Comparison of ENCODE assay signal across 8 cellular contexts in the genomic region with DNA sequence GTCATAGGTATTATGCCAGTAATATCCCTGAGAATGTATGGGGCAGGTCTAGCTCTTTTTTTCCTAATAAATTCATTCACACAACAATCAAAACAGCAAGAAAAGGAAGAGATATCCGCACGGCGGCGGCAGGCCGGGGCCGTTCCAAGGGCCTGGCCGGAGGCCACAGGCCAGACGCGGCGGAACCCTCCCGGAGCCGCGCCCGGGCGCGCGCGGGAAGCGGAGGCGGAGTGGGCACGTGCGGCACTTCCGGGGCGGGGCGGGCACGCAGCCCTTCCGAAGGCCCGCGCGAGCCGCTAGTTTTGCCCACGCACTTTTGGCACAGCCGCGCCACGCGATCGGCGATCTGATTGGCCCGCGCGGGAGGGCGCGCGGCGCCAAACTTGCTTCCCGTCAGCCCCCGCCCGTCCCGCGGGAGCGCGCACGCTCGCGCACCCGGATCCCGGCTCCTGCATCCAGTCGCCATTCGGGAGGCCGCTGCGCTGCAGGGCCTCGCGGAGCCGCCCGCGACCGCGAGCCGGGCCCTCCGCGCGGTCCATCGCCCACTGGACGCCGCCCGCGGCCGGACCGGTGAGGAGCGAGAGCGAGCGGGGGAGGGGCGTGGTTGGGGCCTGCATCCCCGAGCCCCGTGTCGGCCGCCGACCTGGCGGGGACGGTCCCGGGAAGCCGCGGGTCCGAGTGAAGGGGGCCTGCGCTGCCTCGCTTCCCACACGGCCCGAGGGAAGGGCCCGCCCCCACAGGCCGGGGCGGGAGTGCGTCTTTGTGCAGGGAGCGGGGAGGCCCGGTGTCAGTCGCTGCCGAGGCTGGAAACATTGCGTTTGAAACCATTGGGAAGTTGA. TPM values are rescaled to one million over a fixed set of nuclear protein-coding genes. Genes with fewer than 3 reads are reported as not detected.
A peak's percentile ranks its signal among the peaks of the same experiment; 100 is the strongest.
DNase-seq lines count a peak whose midpoint lies in the region; ATAC-seq and TF ChIP-seq lines count a peak whose summit lies in the region.

A gene with protein sequence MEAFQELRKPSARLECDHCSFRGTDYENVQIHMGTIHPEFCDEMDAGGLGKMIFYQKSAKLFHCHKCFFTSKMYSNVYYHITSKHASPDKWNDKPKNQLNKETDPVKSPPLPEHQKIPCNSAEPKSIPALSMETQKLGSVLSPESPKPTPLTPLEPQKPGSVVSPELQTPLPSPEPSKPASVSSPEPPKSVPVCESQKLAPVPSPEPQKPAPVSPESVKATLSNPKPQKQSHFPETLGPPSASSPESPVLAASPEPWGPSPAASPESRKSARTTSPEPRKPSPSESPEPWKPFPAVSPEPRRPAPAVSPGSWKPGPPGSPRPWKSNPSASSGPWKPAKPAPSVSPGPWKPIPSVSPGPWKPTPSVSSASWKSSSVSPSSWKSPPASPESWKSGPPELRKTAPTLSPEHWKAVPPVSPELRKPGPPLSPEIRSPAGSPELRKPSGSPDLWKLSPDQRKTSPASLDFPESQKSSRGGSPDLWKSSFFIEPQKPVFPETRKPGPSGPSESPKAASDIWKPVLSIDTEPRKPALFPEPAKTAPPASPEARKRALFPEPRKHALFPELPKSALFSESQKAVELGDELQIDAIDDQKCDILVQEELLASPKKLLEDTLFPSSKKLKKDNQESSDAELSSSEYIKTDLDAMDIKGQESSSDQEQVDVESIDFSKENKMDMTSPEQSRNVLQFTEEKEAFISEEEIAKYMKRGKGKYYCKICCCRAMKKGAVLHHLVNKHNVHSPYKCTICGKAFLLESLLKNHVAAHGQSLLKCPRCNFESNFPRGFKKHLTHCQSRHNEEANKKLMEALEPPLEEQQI (plus strand): TSS at position 430 of the 839 bp plus-strand sequence. CDS start 9,340 bp downstream, outside the sequence.

- H4K20me1 ChIP-seq in hepatocyte (ENCODE audit: insufficient read depth, poor library complexity, severe bottlenecking), result peaks cover 37% of the 10 kb centered on the region

- H3K27me3 ChIP-seq in hepatocyte (no peaks in the 10 kb centered on the region), aorta (ENCODE audit: control insufficient read depth in 1 of 2, insufficient read depth in 2 of 2, low read length in 1 of 2) (no peaks in the 10 kb centered on the region)

- H3K36me3 ChIP-seq in hepatocyte (replicated peaks; ENCODE audit: insufficient read depth, low read depth), result no peaks in the 10 kb centered on the region
- H3K36me3 ChIP-seq in aorta (ENCODE audit: control insufficient read depth in 1 of 2, insufficient read depth in 2 of 2, low read length in 1 of 2), result no peaks in the 10 kb centered on the region

- peak within 1 kb of the TSS; percentile 84 for H3K4me2 ChIP-seq in hepatocyte

- H3K79me2 ChIP-seq in hepatocyte, result peaks cover 46% of the 10 kb centered on the region

- no peaks in the 10 kb centered on the region for H3K9me2 ChIP-seq in hepatocyte (replicated peaks; ENCODE audit: insufficient read depth)

- TF ChIP-seq CTCF in hepatocyte (IDR thresholded peaks at IDR 0.05; ENCODE audit: poor library complexity), result no peak

- DNase-seq in NCI-H2029 treated with DMSO at 0.1 percent for 48 hours (lab: John Stamatoyannopoulos, UW) (peak; percentile 25), T1000 (lab: John Stamatoyannopoulos, UW) (peak; percentile 96), astrocyte of the hippocampus (ENCODE audit: low read depth, low spot score) (peak; percentile 99), hepatocyte (ENCODE audit: low spot score) (peak; percentile 98), renal cortical epithelial cell (ENCODE audit: low read depth) (peak; percentile 84), aorta (peak; percentile 98 to 99)

- H2AFZ ChIP-seq in hepatocyte, result peak within 1 kb of the TSS; percentile 89

- H3K4me3 ChIP-seq in hepatocyte (peak within 1 kb of the TSS; percentile 78), aorta (ENCODE audit: low read length in 2 of 2) (peak within 1 kb of the TSS; percentile 84 to 89)

- peak; percentile 84 for ATAC-seq in GM18517 (IDR thresholded peaks at IDR 0.05; ENCODE audit: unreplicated experiment)
- ATAC-seq in HG03025 (IDR thresholded peaks at IDR 0.05; ENCODE audit: low FRiP score, unreplicated experiment), result peak; percentile 82
- ATAC-seq in aorta (ENCODE audit: low FRiP score), result peak; percentile 98

- H3K27ac ChIP-seq in hepatocyte, result peak within 1 kb of the TSS; percentile 97
- peak within 1 kb of the TSS; percentile 46 to 87 for H3K27ac ChIP-seq in aorta (ENCODE audit: low read depth in 1 of 2, low read length in 2 of 2)

- intact Hi-C loops in aorta (cut with DNase I), result no loop called here

- H3K9me3 ChIP-seq in hepatocyte (ENCODE audit: low read depth) (no peaks in the 10 kb centered on the region), aorta (ENCODE audit: control insufficient read depth, low read length) (no peaks in the 10 kb centered on the region)

- H3K4me1 ChIP-seq in hepatocyte (ENCODE audit: insufficient read depth), result peaks cover 19% of the 10 kb centered on the region
- no peaks in the 10 kb centered on the region for H3K4me1 ChIP-seq in aorta (ENCODE audit: control insufficient read depth in 1 of 2, insufficient read depth in 2 of 2, low read length in 2 of 2)

- WGBS in hepatocyte (ENCODE audit: low lambda C conversion rate, missing lambda C conversion rate), result 2% methylated on average over 64 of the region's 107 CpGs
- 0% methylated on average over 99 to 107 of the region's 107 CpGs for WGBS in aorta, 2 donors

RNA-seq across cellular contexts. Expression of the gene that starts here (rescaled TPM):
- total RNA-seq in hepatocyte (12.8 and 20.7 TPM in 2 replicates), renal cortical epithelial cell (15.3 and 15.9 TPM in 2 replicates), aorta (10 to 100 TPM; 15.5 to 16.4 TPM)
- polyA plus RNA-seq in hepatocyte (6.6 and 9.3 TPM in 2 replicates), aorta (1 to 10 TPM; 5.2 to 6.5 TPM)

Comparison
In these comparisons a context has a peak if more than half of its experiments do, and no peak if none do; other contexts are left out.
1. Peak in every context shown above with its lines: DNase-seq, ATAC-seq, H3K4me3 ChIP-seq and H3K27ac ChIP-seq.
2. DNase-seq: peak in every context shown above with its lines; median percentile 99 in astrocyte of the hippocampus; 98 in aorta; 98 in hepatocyte; 96 in T1000; 84 in renal cortical epithelial cell; 25 in NCI-H2029 treated with DMSO at 0.1 percent for 48 hours.